ENCODE assay signal across 20 cellular contexts in genomic region chr1:86993269-86993985, GRCh38.
DNase-seq lines count a peak whose midpoint lies in the region; ATAC-seq, FAIRE-seq and TF ChIP-seq lines count a peak whose summit lies in the region.
"Had no signal": no experiment of that assay in that cellular context is flagged by ENCODE, and none has a peak within 500 bp of the region (broad histone marks: within the 10 kb centered on the region; RNA-seq: fewer than 3 reads in every experiment).

No MANE protein-coding gene starts in this region.

- H3K27me3 Mint-ChIP-seq in activated CD4-positive, alpha-beta T cell treated with anti-CD3 and anti-CD28 coated beads, Interleukin-2, amount 10 ng/mL, durations not matched to agents 7 days and 5 days, result no peaks in the 10 kb centered on the region
- peaks cover 3% of the 10 kb centered on the region for H3K27me3 Mint-ChIP-seq in GM23338 (ENCODE audit: insufficient read depth, low read depth, poor library complexity)
- H3K27me3 Mint-ChIP-seq: activated CD4-positive, alpha-beta T cell treated with anti-CD3 and anti-CD28 coated beads, Interleukin-2, amount 10 ng/mL, durations not matched to agents 24 days and 14 days; brain had no signal

- intact Hi-C loops in Panc1 (cut with micrococcal nuclease; ENCODE audit: unreplicated experiment) (no loop called here), endothelial cell of umbilical vein (cut with micrococcal nuclease) (no loop called here)

- no peak overlapping the region for H2AFZ ChIP-seq in endothelial cell of umbilical vein (ENCODE audit: low read depth, low read length)
- no peak overlapping the region for H2AFZ ChIP-seq in GM23338

- H3K4me3 ChIP-seq in Panc1 (ENCODE audit: low read depth in 2 of 2, low read length in 2 of 2) (no peak overlapping the region), endothelial cell of umbilical vein (replicated peaks in 1 of 3; ENCODE audit: insufficient read depth in 1 of 3, low read depth in 1 of 3, low read length in 3 of 3) (no peak overlapping the region), GM23338 (no peak overlapping the region)
- H3K4me3 ChIP-seq: GM12878, ovary had no signal

- TF ChIP-seq CTCF in C4-2B (conservative IDR thresholded peaks at IDR 0.05) (no peak), Panc1 (IDR thresholded peaks at IDR 0.05) (no peak), endothelial cell of umbilical vein (IDR thresholded peaks at IDR 0.05; ENCODE audit: extremely low read depth in 1 of 2, insufficient read depth in 1 of 2, low read depth in 1 of 2, low read length in 2 of 2) (no peak), GM23338 (conservative IDR thresholded peaks at IDR 0.05; ENCODE audit: low read depth in 2 of 2) (no peak)

- CTCF ChIA-PET in HEK293T (lab: Yijun Ruan, JAX), result interaction anchor here (0.7 to 0.8 kb wide), 2 partner anchors 26 to 1415 kb away, joined by 3 to 4 read pairs; no protein-coding TSS in a partner anchor
- CTCF ChIA-PET in Panc1 (lab: Charles Lee), result no interaction called here
- CTCF ChIA-PET in endothelial cell of umbilical vein (lab: Charles Lee), result interaction anchor here (1.2 to 3.6 kb wide), 6 partner anchors 9 to 219 kb away, joined by 3 to 15 read pairs (median 4); no protein-coding TSS in a partner anchor
- CTCF ChIA-PET in activated CD4-positive, alpha-beta T cell treated with anti-CD3 and anti-CD28 coated beads, Interleukin-2, amount 10 ng/mL, durations not matched to agents 7 days and 5 days (lab: Charles Lee), result no interaction called here

- DNase-seq in HEK293T (ENCODE audit: extremely low spot score) (no peak), Panc1 (ENCODE audit: low read depth, low spot score) (no peak), endothelial cell of umbilical vein (ENCODE audit: low read depth, low spot score) (peak; percentile 15), occipital lobe (lab: John Stamatoyannopoulos, UW) (no peak), GM23338 (ENCODE audit: low spot score) (no peak)
- no peak for DNase-seq in activated CD8-positive, alpha-beta memory T cell treated with anti-CD3 and anti-CD28 coated beads, Interleukin-2, amount 50 U/mL, for 4 hours
- no peak for DNase-seq in activated CD4-positive, alpha-beta T cell treated with anti-CD3 and anti-CD28 coated beads, Interleukin-2, amount 10 ng/mL, durations not matched to agents 7 days and 5 days
- DNase-seq: activated CD4-positive, alpha-beta T cell treated with anti-CD3 and anti-CD28 coated beads, Interleukin-2, amount 10 ng/mL, durations not matched to agents 24 days and 14 days; activated naive CD4-positive, alpha-beta T cell treated with anti-CD3 and anti-CD28 coated beads, Interleukin-2, amount 50 U/mL, for 16 hours; KBM-7; NCI-H1092 treated with DMSO at 0.1 percent for 48 hours; ovary; SIG-M5; stimulated activated CD4-positive, alpha-beta T cell treated with anti-CD3 and anti-CD28 coated beads, Interleukin-2, amount 100 ng/mL, for 24 hours had no signal

- H3K9me2 ChIP-seq in GM23338 (ENCODE audit: insufficient read depth), result no peaks in the 10 kb centered on the region

- ATAC-seq in Panc1 (peak; percentile 90), GM23338 (no peak)
- ATAC-seq: esophagus mucosa, GM12878 had no signal

- no peak overlapping the region for H3K4me3 Mint-ChIP-seq in activated CD4-positive, alpha-beta T cell treated with anti-CD3 and anti-CD28 coated beads, Interleukin-2, amount 10 ng/mL, durations not matched to agents 7 days and 5 days
- no peak overlapping the region for H3K4me3 Mint-ChIP-seq in GM23338
- H3K4me3 Mint-ChIP-seq: activated CD4-positive, alpha-beta T cell treated with anti-CD3 and anti-CD28 coated beads, Interleukin-2, amount 10 ng/mL, durations not matched to agents 24 days and 14 days; brain had no signal

- dilution Hi-C loops in endothelial cell of umbilical vein (cut with MboI; ENCODE audit: extremely low pct_ligation_motif_present, low sequenced_read_pairs), result no loop called here

- no peaks in the 10 kb centered on the region for H3K9me3 Mint-ChIP-seq in activated CD4-positive, alpha-beta T cell treated with anti-CD3 and anti-CD28 coated beads, Interleukin-2, amount 10 ng/mL, durations not matched to agents 7 days and 5 days
- H3K9me3 Mint-ChIP-seq in GM23338, result no peaks in the 10 kb centered on the region
- H3K9me3 Mint-ChIP-seq: activated CD4-positive, alpha-beta T cell treated with anti-CD3 and anti-CD28 coated beads, Interleukin-2, amount 10 ng/mL, durations not matched to agents 24 days and 14 days; brain had no signal

- no peaks in the 10 kb centered on the region for H3K9me1 ChIP-seq in endothelial cell of umbilical vein (replicated peaks; ENCODE audit: control insufficient read depth, extremely low read depth, insufficient read depth, low read length)

- BruUV-seq in Panc1 (replicated peaks; lab: Mats Ljungman, UMichigan), result no TSS peak
- BruUV-seq in endothelial cell of umbilical vein (replicated peaks; lab: Mats Ljungman, UMichigan), result no TSS peak

- no peaks in the 10 kb centered on the region for H3K27me3 ChIP-seq in Panc1 (ENCODE audit: control insufficient read depth, insufficient read depth, low read length)
- H3K27me3 ChIP-seq in endothelial cell of umbilical vein (ENCODE audit: control insufficient read depth in 2 of 2, insufficient read depth in 2 of 2, low read length in 2 of 2), result no peaks in the 10 kb centered on the region
- no peaks in the 10 kb centered on the region for H3K27me3 ChIP-seq in GM23338 (ENCODE audit: insufficient read depth)
- H3K27me3 ChIP-seq: ovary had no signal

- H3K79me2 ChIP-seq in endothelial cell of umbilical vein (ENCODE audit: control insufficient read depth, insufficient read depth, low read length), result no peaks in the 10 kb centered on the region
- H3K79me2 ChIP-seq in GM23338 (replicated peaks; ENCODE audit: insufficient read depth), result peaks cover 62% of the 10 kb centered on the region

- FAIRE-seq in endothelial cell of umbilical vein (lab: Jason Lieb, UNC), result no peak
- FAIRE-seq: G401.6, GM12878, urothelium cell line had no signal

- H3K4me2 ChIP-seq in endothelial cell of umbilical vein (ENCODE audit: insufficient read depth, low read length) (no peak overlapping the region), GM23338 (no peak overlapping the region)

- POLR2A ChIA-PET in HEK293T (lab: Yijun Ruan, JAX) (interaction anchor here (0.9 to 1.0 kb wide), 2 partner anchors 10 to 79 kb away, joined by 3 to 4 read pairs; partner anchors contain the start of genes HS2ST1 and SELENOF), Panc1 (lab: Charles Lee) (no interaction called here), endothelial cell of umbilical vein (lab: Charles Lee) (no interaction called here)
- POLR2A ChIA-PET in activated CD4-positive, alpha-beta T cell treated with anti-CD3 and anti-CD28 coated beads, Interleukin-2, amount 10 ng/mL, durations not matched to agents 7 days and 5 days (lab: Charles Lee), result no interaction called here

- H4K20me1 ChIP-seq in endothelial cell of umbilical vein (replicated peaks; ENCODE audit: control insufficient read depth, extremely low read depth, insufficient read depth, low read length) (no peaks in the 10 kb centered on the region), GM23338 (replicated peaks; ENCODE audit: insufficient read depth) (peaks cover 17% of the 10 kb centered on the region)

- H3K9me3 ChIP-seq in Panc1 (ENCODE audit: control insufficient read depth, insufficient read depth, low read depth, low read length) (no peaks in the 10 kb centered on the region), endothelial cell of umbilical vein (replicated peaks; ENCODE audit: control insufficient read depth, insufficient read depth, low read length) (no peaks in the 10 kb centered on the region)
- H3K9me3 ChIP-seq: ovary had no signal

- H3K27ac Mint-ChIP-seq in activated CD4-positive, alpha-beta T cell treated with anti-CD3 and anti-CD28 coated beads, Interleukin-2, amount 10 ng/mL, durations not matched to agents 7 days and 5 days, result no peak overlapping the region
- H3K27ac Mint-ChIP-seq in GM23338, result no peak overlapping the region
- H3K27ac Mint-ChIP-seq: activated CD4-positive, alpha-beta T cell treated with anti-CD3 and anti-CD28 coated beads, Interleukin-2, amount 10 ng/mL, durations not matched to agents 24 days and 14 days; brain had no signal

- no peaks in the 10 kb centered on the region for H3F3A ChIP-seq in GM23338 (replicated peaks; ENCODE audit: low read depth)

- in situ Hi-C loops in Panc1 (cut with HindIII; ENCODE audit: low pct_unique_long_range_greater_than_20kb, low sequenced_read_pairs), result no loop called here

- peaks cover 28% of the 10 kb centered on the region for H3K4me1 ChIP-seq in Panc1 (ENCODE audit: control insufficient read depth, insufficient read depth, low read length)
- H3K4me1 ChIP-seq in endothelial cell of umbilical vein (ENCODE audit: control insufficient read depth, extremely low read depth, insufficient read depth, low read length), result peaks cover 10% of the 10 kb centered on the region
- H3K4me1 ChIP-seq in GM23338 (ENCODE audit: insufficient read depth), result peaks cover 14% of the 10 kb centered on the region

- H3K36me3 ChIP-seq in Panc1 (ENCODE audit: control insufficient read depth, insufficient read depth, low read length), result no peaks in the 10 kb centered on the region
- H3K36me3 ChIP-seq in endothelial cell of umbilical vein (ENCODE audit: control insufficient read depth in 2 of 2, extremely low read depth in 1 of 2, insufficient read depth in 2 of 2, low read length in 2 of 2), result no peaks in the 10 kb centered on the region
- H3K36me3 ChIP-seq in GM23338 (ENCODE audit: insufficient read depth), result no peaks in the 10 kb centered on the region
- H3K36me3 ChIP-seq: ovary had no signal

- H3K9ac ChIP-seq in endothelial cell of umbilical vein (replicated peaks; ENCODE audit: extremely low read depth, insufficient read depth, low read length), result no peak overlapping the region

- TF ChIP-seq POLR2A in endothelial cell of umbilical vein (IDR thresholded peaks at IDR 0.05; ENCODE audit: low read depth, low read length), result no peak

- H3K36me3 Mint-ChIP-seq in activated CD4-positive, alpha-beta T cell treated with anti-CD3 and anti-CD28 coated beads, Interleukin-2, amount 10 ng/mL, durations not matched to agents 7 days and 5 days (ENCODE audit: low read depth), result no peaks in the 10 kb centered on the region
- no peaks in the 10 kb centered on the region; the same call in 2 of the 3 replicates for H3K36me3 Mint-ChIP-seq in GM23338 (ENCODE audit: low read depth)

- H3K27ac ChIP-seq in C4-2B (peak overlapping the region; percentile 41; the same call in 1 of the 2 replicates), Panc1 (ENCODE audit: low read length) (peak overlapping the region; percentile 56; the same call in 1 of the 2 replicates), endothelial cell of umbilical vein (ENCODE audit: insufficient read depth, low read depth, low read length) (no peak overlapping the region), GM23338 (ENCODE audit: low read depth) (no peak overlapping the region)
- H3K27ac ChIP-seq: ovary had no signal

- no peaks in the 10 kb centered on the region for H3K4me1 Mint-ChIP-seq in activated CD4-positive, alpha-beta T cell treated with anti-CD3 and anti-CD28 coated beads, Interleukin-2, amount 10 ng/mL, durations not matched to agents 7 days and 5 days
- peaks cover 41% of the 10 kb centered on the region for H3K4me1 Mint-ChIP-seq in GM23338
- H3K4me1 Mint-ChIP-seq: activated CD4-positive, alpha-beta T cell treated with anti-CD3 and anti-CD28 coated beads, Interleukin-2, amount 10 ng/mL, durations not matched to agents 24 days and 14 days had no signal

TF ChIP-seq in endothelial cell of umbilical vein, 7 proteins besides CTCF, POLR2A, EP300 and RAD21 (continues in another document):
- no peak for TF ChIP-seq MYC (IDR thresholded peaks at IDR 0.05; ENCODE audit: low read depth, low read length)

Comparison
In these comparisons a context has a peak if more than half of its experiments do, and no peak if none do; other contexts are left out.
1. H3K27ac ChIP-seq: peak in C4-2B (single experiment) and Panc1 (single experiment); none in endothelial cell of umbilical vein (single experiment) and GM23338 (single experiment).
2. CTCF ChIA-PET loops: an anchor here in HEK293T (0.7 to 0.8 kb wide) and endothelial cell of umbilical vein (1.2 to 3.6 kb wide); none called in Panc1 and activated CD4-positive, alpha-beta T cell treated with anti-CD3 and anti-CD28 coated beads, Interleukin-2, amount 10 ng/mL, durations not matched to agents 7 days and 5 days.